Comparison of ENCODE assay signal across 13 cellular contexts in genomic region chr5:111685969-111686368, GRCh38.
DNase-seq lines count a peak whose midpoint lies in the region; ATAC-seq and TF ChIP-seq lines count a peak whose summit lies in the region.
"Had no signal": no experiment of that assay in that cellular context is flagged by ENCODE, and none has a peak within 500 bp of the region (broad histone marks: within the 10 kb centered on the region; RNA-seq: fewer than 3 reads in every experiment).

No MANE protein-coding gene starts in this region.

- no peaks in the 10 kb centered on the region; the same call in 1 of the 2 replicates for H3K4me1 ChIP-seq in GM23338 (ENCODE audit: insufficient read depth)
- no peaks in the 10 kb centered on the region for H3K4me1 ChIP-seq in iPS DF 6.9 (ENCODE audit: control insufficient read depth, insufficient read depth, low read length)
- H3K4me1 ChIP-seq in PC-9 (replicated peaks; ENCODE audit: insufficient read depth): peaks cover 11% of the 10 kb centered on the region

- WGBS in iPS DF 6.9 (ENCODE audit: insufficient coverage, insufficient read length): no CpG with 5 or more reads among the region's 3 CpGs

- no peaks in the 10 kb centered on the region for H3K9me3 Mint-ChIP-seq in GM23338
- H3K9me3 Mint-ChIP-seq: activated T-cell treated with anti-CD3 and anti-CD28 coated beads, Interleukin-2, amount 50 U/mL, for 4 hours had no signal

- H3K27ac ChIP-seq in GM23338 (ENCODE audit: low read depth) (no peak overlapping the region), iPS DF 6.9 (ENCODE audit: low read length) (no peak overlapping the region), PC-9 (no peak overlapping the region)
- H3K27ac ChIP-seq: uterus had no signal

- TF ChIP-seq CTCF in GM23338 (conservative IDR thresholded peaks at IDR 0.05; ENCODE audit: low read depth in 2 of 2): peak; percentile 57 to 78
- TF ChIP-seq CTCF in PC-9 (conservative IDR thresholded peaks at IDR 0.05): no peak; the same call in 1 of the 2 replicates

- POLR2A ChIA-PET in PC-9 (lab: Charles Lee; ENCODE audit: unreplicated experiment): no interaction called here

- H3K9me2 ChIP-seq in GM23338 (ENCODE audit: insufficient read depth): no peaks in the 10 kb centered on the region
- H3K9me2 ChIP-seq in PC-9 (ENCODE audit: insufficient read depth): no peaks in the 10 kb centered on the region

- no peak overlapping the region for H3K4me3 Mint-ChIP-seq in GM23338
- H3K4me3 Mint-ChIP-seq: activated T-cell treated with anti-CD3 and anti-CD28 coated beads, Interleukin-2, amount 50 U/mL, for 4 hours had no signal

- H3K27me3 ChIP-seq in GM23338 (ENCODE audit: insufficient read depth) (no peaks in the 10 kb centered on the region), iPS DF 6.9 (ENCODE audit: control insufficient read depth, insufficient read depth, low read length) (no peaks in the 10 kb centered on the region), PC-9 (ENCODE audit: insufficient read depth, low read depth) (no peaks in the 10 kb centered on the region)
- H3K27me3 ChIP-seq: uterus had no signal

- H3K4me3 ChIP-seq in GM23338 (no peak overlapping the region), iPS DF 6.9 (ENCODE audit: low read length) (no peak overlapping the region), PC-9 (no peak overlapping the region)
- H3K4me3 ChIP-seq: uterus had no signal

- H3F3A ChIP-seq in GM23338 (replicated peaks; ENCODE audit: low read depth) (no peaks in the 10 kb centered on the region), PC-9 (ENCODE audit: insufficient read depth, low read depth) (no peaks in the 10 kb centered on the region)

- H3K9me3 ChIP-seq in iPS DF 6.9 (ENCODE audit: control insufficient read depth, insufficient read depth, low read length) (no peaks in the 10 kb centered on the region), PC-9 (ENCODE audit: insufficient read depth, low read depth) (no peaks in the 10 kb centered on the region; the same call in 1 of the 2 replicates)
- H3K9me3 ChIP-seq: uterus had no signal

- H3K4me1 Mint-ChIP-seq in GM23338: peaks cover 16% of the 10 kb centered on the region

- H2AFZ ChIP-seq in GM23338 (no peak overlapping the region), PC-9 (no peak overlapping the region)

- no peaks in the 10 kb centered on the region for H4K20me1 ChIP-seq in GM23338 (replicated peaks; ENCODE audit: insufficient read depth)
- no peaks in the 10 kb centered on the region for H4K20me1 ChIP-seq in PC-9 (ENCODE audit: insufficient read depth)

- H3K27ac Mint-ChIP-seq in GM23338: no peak overlapping the region

- H3K36me3 Mint-ChIP-seq in GM23338 (ENCODE audit: low read depth): no peaks in the 10 kb centered on the region

- intact Hi-C loops in PC-9 (cut with micrococcal nuclease; ENCODE audit: unreplicated experiment): no loop called here

- BruUV-seq in PC-9 (replicated peaks; lab: Mats Ljungman, UMichigan): no TSS peak

- H3K27me3 Mint-ChIP-seq in GM23338 (ENCODE audit: insufficient read depth, low read depth, poor library complexity): no peaks in the 10 kb centered on the region

- H3K79me2 ChIP-seq in GM23338 (replicated peaks; ENCODE audit: insufficient read depth): no peaks in the 10 kb centered on the region
- no peaks in the 10 kb centered on the region for H3K79me2 ChIP-seq in PC-9 (ENCODE audit: low read depth)

- H3K4me2 ChIP-seq in GM23338: no peak overlapping the region
- no peak overlapping the region for H3K4me2 ChIP-seq in PC-9

- peak; percentile 97 for ATAC-seq in GM23338
- no peak for ATAC-seq in HG02970 (IDR thresholded peaks at IDR 0.05; ENCODE audit: low FRiP score, unreplicated experiment)
- ATAC-seq in HG03039 (IDR thresholded peaks at IDR 0.05; ENCODE audit: unreplicated experiment): no peak
- ATAC-seq in HG03196 (IDR thresholded peaks at IDR 0.05; ENCODE audit: unreplicated experiment): no peak
- ATAC-seq: activated T-cell treated with anti-CD3 and anti-CD28 coated beads, Interleukin-2, amount 50 U/mL, for 4 hours had no signal

- H3K36me3 ChIP-seq in GM23338 (ENCODE audit: insufficient read depth) (no peaks in the 10 kb centered on the region), iPS DF 6.9 (ENCODE audit: control insufficient read depth, insufficient read depth, low read length) (no peaks in the 10 kb centered on the region), PC-9 (ENCODE audit: low read depth) (no peaks in the 10 kb centered on the region)
- H3K36me3 ChIP-seq: uterus had no signal

- DNase-seq in EL (peak; percentile 18), GM23338 (ENCODE audit: low spot score) (peak; percentile 75), NCI-H524 (lab: John Stamatoyannopoulos, UW) (peak; percentile 33 to 74), iPS DF 6.9 (ENCODE audit: low read depth, low spot score) (peak; percentile 35), PC-9 (no peak)
- DNase-seq: activated T-cell treated with anti-CD3 and anti-CD28 coated beads, Interleukin-2, amount 50 U/mL, for 4 hours; effector memory CD4-positive, alpha-beta T cell; GF-D8; midbrain; uterus had no signal

- CTCF ChIA-PET in PC-9 (lab: Charles Lee): no interaction called here

TF ChIP-seq in GM23338, 12 proteins besides CTCF, POLR2A, EP300 and RAD21 (continues in another document):
- TF ChIP-seq ZNF462 (CRISPR knock-in tag; IDR thresholded peaks at IDR 0.05): no peak

Comparison
In these comparisons a context has a peak if more than half of its experiments do, and no peak if none do; other contexts are left out.
1. DNase-seq: peak in EL (single experiment), GM23338 (single experiment), NCI-H524 (2 of 2) and iPS DF 6.9 (single experiment); none in PC-9 (0 of 2).